Comparison of ENCODE assay signal across 1 cellular context in genomic region chr5:60417500-60418181, GRCh38.
TF ChIP-seq lines count a peak whose summit lies in the region.

No MANE protein-coding gene starts in this region.

TF ChIP-seq in HepG2, 621 proteins besides CTCF, POLR2A, EP300 and RAD21 (continued from another document):
- TF ChIP-seq SOX13 (IDR thresholded peaks at IDR 0.05) (peak; percentile 39; the same call in 1 of the 2 replicates), SOX13 (CRISPR knock-in tag; conservative IDR thresholded peaks at IDR 0.05 in 1 of 2, IDR thresholded peaks at IDR 0.05 in 1 of 2) (peak in 1 of 2 experiments; percentile 92; a peak in 2 of 4 replicates), KDM3A (CRISPR knock-in tag; IDR thresholded peaks at IDR 0.05; ENCODE audit: low read depth) (no peak), ZNF839 (CRISPR knock-in tag; IDR thresholded peaks at IDR 0.05; ENCODE audit: borderline replicate concordance) (no peak), CCDC6 (CRISPR knock-in tag; IDR thresholded peaks at IDR 0.05) (no peak), THRA (CRISPR knock-in tag; IDR thresholded peaks at IDR 0.05; ENCODE audit: borderline replicate concordance) (peak; percentile 37; the same call in 1 of the 2 replicates), ATF3 (CRISPR knock-in tag; IDR thresholded peaks at IDR 0.05) (peak; percentile 36; the same call in 1 of the 2 replicates), FOXJ3 (CRISPR knock-in tag; IDR thresholded peaks at IDR 0.05; ENCODE audit: borderline replicate concordance) (peak; percentile 95; the same call in 1 of the 2 replicates), ZNF101 (CRISPR knock-in tag; IDR thresholded peaks at IDR 0.05; ENCODE audit: borderline replicate concordance, low read depth) (no peak), HOXA9 (CRISPR knock-in tag; IDR thresholded peaks at IDR 0.05; ENCODE audit: borderline replicate concordance) (no peak), ZNF776 (CRISPR knock-in tag; IDR thresholded peaks at IDR 0.05) (no peak), ZNF225 (CRISPR knock-in tag; IDR thresholded peaks at IDR 0.05) (no peak), ZBTB21 (CRISPR knock-in tag; IDR thresholded peaks at IDR 0.05) (peak; percentile 83; the same call in 1 of the 2 replicates), FOXO1 (CRISPR knock-in tag; IDR thresholded peaks at IDR 0.05) (peak; percentile 76), SIX1 (CRISPR knock-in tag; IDR thresholded peaks at IDR 0.05; ENCODE audit: borderline replicate concordance) (peak; percentile 69), ELF4 (CRISPR knock-in tag; IDR thresholded peaks at IDR 0.05; ENCODE audit: borderline replicate concordance) (peak; percentile 68), ZNF850 (CRISPR knock-in tag; conservative IDR thresholded peaks at IDR 0.05) (no peak), GATAD2A (CRISPR knock-in tag; IDR thresholded peaks at IDR 0.05) (peak; percentile 94)
TF ChIP-seq in HepG2: peak in this region for 139.
